ENCODE assay signal across 8 cellular contexts in the genomic region with DNA sequence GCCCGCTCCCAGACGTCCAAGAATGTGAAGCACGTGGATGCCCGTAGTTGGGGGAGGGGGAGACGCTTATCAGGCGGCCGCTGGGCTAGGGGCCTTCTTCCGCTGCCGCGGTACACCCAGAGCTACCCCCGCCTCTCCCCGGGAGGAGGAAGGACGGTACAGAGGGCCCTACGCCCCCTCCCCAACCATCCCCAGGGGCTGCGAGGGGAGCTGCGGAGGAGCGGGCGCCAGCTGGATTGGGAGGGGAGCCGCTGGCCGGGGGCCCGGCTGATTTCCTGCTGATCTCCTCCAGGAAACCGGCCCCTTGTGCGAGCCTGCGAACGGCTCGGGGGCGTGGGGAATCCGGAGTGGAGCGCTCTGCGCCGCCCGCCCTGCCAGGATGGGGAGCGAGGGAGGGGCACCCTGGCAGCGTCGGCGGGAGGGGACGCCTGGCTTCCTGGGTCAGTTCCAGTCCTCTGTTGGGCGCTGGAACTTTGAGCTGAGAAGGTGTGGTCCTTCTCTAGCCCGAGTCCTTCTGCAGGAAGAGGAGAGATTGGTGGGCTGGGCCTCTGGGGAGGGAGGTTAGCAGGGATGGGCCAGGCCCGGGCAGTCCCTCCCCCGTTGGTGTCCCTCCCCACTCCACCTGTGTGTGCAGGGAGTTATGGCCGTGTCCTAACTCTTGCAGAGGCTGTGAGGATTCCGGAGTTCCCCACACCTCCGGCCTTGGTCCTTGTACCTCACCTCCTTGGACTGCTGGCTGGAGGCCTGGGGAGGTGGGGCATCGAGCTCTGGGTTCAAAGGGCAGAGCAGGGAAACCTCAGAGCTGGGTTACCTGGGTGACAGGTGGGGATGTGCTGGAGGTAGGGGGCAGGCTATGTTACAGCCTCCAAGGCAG. TPM values are rescaled to one million over a fixed set of nuclear protein-coding genes. Genes with fewer than 3 reads are reported as not detected.
A peak's percentile ranks its signal among the peaks of the same experiment; 100 is the strongest.
DNase-seq lines count a peak whose midpoint lies in the region; ATAC-seq and FAIRE-seq lines count a peak whose summit lies in the region.

No MANE protein-coding gene starts in this region.

- no peak for FAIRE-seq in GM19239 (lab: Jason Lieb, UNC)

- ATAC-seq in sciatic nerve (peak; percentile 37), HG03196 (IDR thresholded peaks at IDR 0.05; ENCODE audit: unreplicated experiment) (no peak)

- intact Hi-C loops in sciatic nerve (cut with DNase I): no loop called here

- H3K4me3 ChIP-seq in iPS-11a (ENCODE audit: low read depth, low read length): peak overlapping the region; percentile 39

- DNase-seq in GF-D8 (lab: John Stamatoyannopoulos, UW) (peak; percentile 27), NCI-H2227 treated with DMSO at 0.1 percent for 48 hours (lab: John Stamatoyannopoulos, UW) (peak; percentile 53), astrocyte of the hippocampus (ENCODE audit: low read depth, low spot score) (peak; percentile 85), sciatic nerve (ENCODE audit: low spot score) (peak; percentile 84), GM19239 (ENCODE audit: insufficient read length, low spot score) (no peak), GM19240 (ENCODE audit: insufficient read length, low spot score) (no peak)

RNA-seq across cellular contexts. Expression of a gene that starts 19.1 kb away (rescaled TPM):
- not detected for total RNA-seq in sciatic nerve

RNA-seq across cellular contexts. Expression of a gene that starts 36.4 kb away (rescaled TPM):
- 74.4 TPM for total RNA-seq in sciatic nerve

RNA-seq across cellular contexts. Expression of a gene that starts 57.7 kb away (rescaled TPM):
- 1.0 TPM for total RNA-seq in sciatic nerve

Comparison
In these comparisons a context has a peak if more than half of its experiments do, and no peak if none do; other contexts are left out.
1. DNase-seq: peak in GF-D8 (single experiment), NCI-H2227 treated with DMSO at 0.1 percent for 48 hours (single experiment), astrocyte of the hippocampus (single experiment) and sciatic nerve (single experiment); none in GM19239 (single experiment) and GM19240 (single experiment).